8 cellular contexts compared by ENCODE assay signal in genomic region chr10:114821293-114821914, GRCh38. TPM values are rescaled to one million over a fixed set of nuclear protein-coding genes. Genes with fewer than 3 reads are reported as not detected.
A peak's percentile ranks its signal among the peaks of the same experiment; 100 is the strongest.
DNase-seq lines count a peak whose midpoint lies in the region; ATAC-seq, FAIRE-seq and TF ChIP-seq lines count a peak whose summit lies in the region.

Gene FHIP2A, plus strand, starts transcription at chr10:114821780. Its CDS starts 299 bp downstream, at chr10:114822079.

- DNase-seq in DMS53 treated with DMSO at 0.1 percent for 48 hours (lab: John Stamatoyannopoulos, UW; ENCODE audit: unreplicated experiment) (peak; percentile 47), HTR-8/SVneo (ENCODE audit: insufficient read length, low spot score) (peak; percentile 56), SHP77 treated with DMSO at 0.1 percent for 48 hours (lab: John Stamatoyannopoulos, UW) (peak; percentile 29), activated gamma-delta T cell (lab: John Stamatoyannopoulos, UW) (peak; percentile 69), foreskin keratinocyte (peak in 1 of 2 donors; percentile 54)

- ATAC-seq in GM21381 (IDR thresholded peaks at IDR 0.05; ENCODE audit: unreplicated experiment) (peak; percentile 76), foreskin keratinocyte (peak; percentile 87)

- peaks cover 4% of the 10 kb centered on the region for H3K9me3 ChIP-seq in neuron (ENCODE audit: low read length)

- H3K4me3 ChIP-seq in neuron (ENCODE audit: low read length) = peak within 1 kb of the TSS; percentile 69

- no peak for FAIRE-seq in HTR-8/SVneo (lab: Jason Lieb, UNC)

- H3K27me3 ChIP-seq in foreskin keratinocyte = no peaks in the 10 kb centered on the region
- H3K27me3 ChIP-seq in neuron (ENCODE audit: insufficient read depth, low read length) = no peaks in the 10 kb centered on the region

- H3K36me3 ChIP-seq in neuron (ENCODE audit: insufficient read depth, low read length) = peaks cover 2% of the 10 kb centered on the region

- peak within 1 kb of the TSS; percentile 92 for H3K27ac ChIP-seq in foreskin keratinocyte

- H2AFZ ChIP-seq in neuron (ENCODE audit: low read depth, low read length) = peak within 1 kb of the TSS; percentile 80

- TF ChIP-seq CTCF in foreskin keratinocyte (conservative IDR thresholded peaks at IDR 0.05) (peak; percentile 68), subcutaneous adipose tissue (IDR thresholded peaks at IDR 0.05; ENCODE audit: low read depth) (no peak)

- H3K4me1 ChIP-seq in foreskin keratinocyte (peaks cover 35% of the 10 kb centered on the region), neuron (ENCODE audit: insufficient read depth, low read length) (peaks cover 4% of the 10 kb centered on the region)

RNA-seq across cellular contexts. Expression of gene FHIP2A, which starts in this region (rescaled TPM):
- total RNA-seq in foreskin keratinocyte (12.4 and 14.1 TPM in 2 replicates), subcutaneous adipose tissue (10 to 100 TPM; 30.8 to 54.9 (median 41.0) TPM)
- polyA plus RNA-seq in foreskin keratinocyte = 3.5 and 4.5 TPM in 2 replicates
